11 cellular contexts compared by ENCODE assay signal in the genomic region with DNA sequence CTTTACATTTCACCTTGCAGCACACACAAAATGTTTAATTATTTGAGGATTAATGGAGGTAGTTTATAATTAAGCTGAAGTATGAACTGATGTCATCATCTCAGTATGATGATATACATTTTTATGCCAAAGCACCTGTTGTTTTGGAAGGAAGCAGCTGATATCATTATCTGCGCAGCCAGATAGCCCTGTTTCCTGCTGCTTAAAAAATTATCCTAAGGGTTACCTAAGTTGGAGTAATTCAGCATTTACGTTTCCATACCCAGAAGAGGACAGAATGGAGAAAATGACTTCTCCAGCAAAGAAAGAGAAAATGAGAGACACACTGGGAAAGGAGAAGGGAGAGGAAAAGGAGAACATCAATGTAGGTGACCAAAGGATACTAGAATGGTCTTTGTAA.
A peak's percentile ranks its signal among the peaks of the same experiment; 100 is the strongest.
DNase-seq lines count a peak whose midpoint lies in the region; ATAC-seq lines count a peak whose summit lies in the region.
"Had no signal": no experiment of that assay in that cellular context is flagged by ENCODE, and none has a peak within 500 bp of the region (broad histone marks: within the 10 kb centered on the region; RNA-seq: fewer than 3 reads in every experiment).

No MANE protein-coding gene starts in this region.

- in situ Hi-C loops in G401 (cut with HindIII; ENCODE audit: low sequenced_read_pairs): no loop called here

- ATAC-seq in HG03442 (IDR thresholded peaks at IDR 0.05; ENCODE audit: unreplicated experiment): no peak
- ATAC-seq: A549, HCT116 had no signal

- DNase-seq in G401 (ENCODE audit: low spot score) (peak; percentile 95), NCI-H524 (lab: John Stamatoyannopoulos, UW) (peak; percentile 35 to 71), cerebellum (ENCODE audit: low spot score) (peak; percentile 54), lung microvascular endothelial cell (ENCODE audit: low read depth in 2 of 2) (peak; percentile 3 to 19), NCI-H2107 (lab: John Stamatoyannopoulos, UW) (no peak)
- DNase-seq: BE2C; CD4-positive, alpha-beta memory T cell; IMR-90 had no signal
